ENCODE assay signal across 9 cellular contexts in genomic region chr1:12438349-12438924, GRCh38.
DNase-seq lines count a peak whose midpoint lies in the region; ATAC-seq and TF ChIP-seq lines count a peak whose summit lies in the region.
"Had no signal": no experiment of that assay in that cellular context is flagged by ENCODE, and none has a peak within 500 bp of the region (broad histone marks: within the 10 kb centered on the region; RNA-seq: fewer than 3 reads in every experiment).

No MANE protein-coding gene starts in this region.

- H3K36me3 ChIP-seq in CD4-positive, CD25-positive, alpha-beta regulatory T cell (ENCODE audit: control insufficient read depth, insufficient read depth, low read length) = peaks cover 21% of the 10 kb centered on the region
- H3K36me3 ChIP-seq in gastroesophageal sphincter = peaks cover 0 to 15% of the 10 kb centered on the region in 2 donors
- no peaks in the 10 kb centered on the region for H3K36me3 ChIP-seq in hepatocyte (replicated peaks; ENCODE audit: insufficient read depth, low read depth)

- ATAC-seq in CD4-positive, CD25-positive, alpha-beta regulatory T cell (ENCODE audit: low read depth in 2 of 2) = peak; percentile 29 to 35
- ATAC-seq in HG02938 (IDR thresholded peaks at IDR 0.05; ENCODE audit: unreplicated experiment) (peak; percentile 53), gastroesophageal sphincter (peak; percentile 42)

- peak overlapping the region; percentile 5 to 59 (median 34) for H3K4me3 Mint-ChIP-seq in CD4-positive, CD25-positive, alpha-beta regulatory T cell
- peak overlapping the region; percentile 60 for H3K4me3 Mint-ChIP-seq in activated CD4-positive, alpha-beta T cell treated with anti-CD3 and anti-CD28 coated beads, Interleukin-2, amount 10 ng/mL, durations not matched to agents 24 days and 14 days

- no peak for TF ChIP-seq EP300 in gastroesophageal sphincter (IDR thresholded peaks at IDR 0.05)

- H4K20me1 ChIP-seq in hepatocyte (ENCODE audit: insufficient read depth, poor library complexity, severe bottlenecking) = no peaks in the 10 kb centered on the region

- peaks cover 40% of the 10 kb centered on the region for H3K4me1 ChIP-seq in CD4-positive, CD25-positive, alpha-beta regulatory T cell (ENCODE audit: control insufficient read depth, insufficient read depth, low read length, poor library complexity, severe bottlenecking)
- H3K4me1 ChIP-seq in gastroesophageal sphincter = peaks cover 14 to 64% (median 21%) of the 10 kb centered on the region in 3 donors
- H3K4me1 ChIP-seq in hepatocyte (ENCODE audit: insufficient read depth) = peaks cover 15% of the 10 kb centered on the region

- H3K27ac Mint-ChIP-seq in CD4-positive, CD25-positive, alpha-beta regulatory T cell = peak overlapping the region; percentile 72 to 91 (median 90)
- H3K27ac Mint-ChIP-seq in activated CD4-positive, alpha-beta T cell treated with anti-CD3 and anti-CD28 coated beads, Interleukin-2, amount 10 ng/mL, durations not matched to agents 24 days and 14 days = peak overlapping the region; percentile 65

- no peaks in the 10 kb centered on the region for H3K9me3 ChIP-seq in CD4-positive, CD25-positive, alpha-beta regulatory T cell (ENCODE audit: control insufficient read depth in 2 of 2, low read length in 2 of 2)
- no peaks in the 10 kb centered on the region for H3K9me3 ChIP-seq in gastroesophageal sphincter
- no peaks in the 10 kb centered on the region for H3K9me3 ChIP-seq in hepatocyte (ENCODE audit: low read depth)

- intact Hi-C loops in activated CD4-positive, alpha-beta T cell treated with anti-CD3 and anti-CD28 coated beads, Interleukin-2, amount 10 ng/mL, durations not matched to agents 24 days and 14 days (cut with micrococcal nuclease) = loop anchor here (1.0 to 10.0 kb wide), 4 partner anchors 11 to 531 kb away; no protein-coding TSS in a partner anchor

- H3K27me3 ChIP-seq in CD4-positive, CD25-positive, alpha-beta regulatory T cell (ENCODE audit: control insufficient read depth, insufficient read depth, low read length) = no peaks in the 10 kb centered on the region
- no peaks in the 10 kb centered on the region for H3K27me3 ChIP-seq in gastroesophageal sphincter
- H3K27me3 ChIP-seq in hepatocyte = no peaks in the 10 kb centered on the region

- peaks cover 0 to 4% (median 0%) of the 10 kb centered on the region in 7 donors for H3K9me3 Mint-ChIP-seq in CD4-positive, CD25-positive, alpha-beta regulatory T cell
- H3K9me3 Mint-ChIP-seq in activated CD4-positive, alpha-beta T cell treated with anti-CD3 and anti-CD28 coated beads, Interleukin-2, amount 10 ng/mL, durations not matched to agents 24 days and 14 days = peaks cover 3% of the 10 kb centered on the region

- H3K9me2 ChIP-seq in hepatocyte (replicated peaks; ENCODE audit: insufficient read depth) = no peaks in the 10 kb centered on the region

- peaks cover 3% of the 10 kb centered on the region for H3K79me2 ChIP-seq in hepatocyte

- H3K4me1 Mint-ChIP-seq in CD4-positive, CD25-positive, alpha-beta regulatory T cell = peaks cover 23 to 79% (median 56%) of the 10 kb centered on the region in 4 donors
- H3K4me1 Mint-ChIP-seq in activated CD4-positive, alpha-beta T cell treated with anti-CD3 and anti-CD28 coated beads, Interleukin-2, amount 10 ng/mL, durations not matched to agents 24 days and 14 days = peaks cover 78% of the 10 kb centered on the region

- H3K4me3 ChIP-seq in CD4-positive, CD25-positive, alpha-beta regulatory T cell (ENCODE audit: low read depth, low read length) = no peak overlapping the region
- H3K4me3 ChIP-seq in gastroesophageal sphincter (no peak overlapping the region), hepatocyte (no peak overlapping the region)

- peak in 1 of 3 donors; percentile 70 for DNase-seq in CD4-positive, CD25-positive, alpha-beta regulatory T cell
- DNase-seq in activated CD4-positive, alpha-beta T cell treated with anti-CD3 and anti-CD28 coated beads, Interleukin-2, amount 10 ng/mL, durations not matched to agents 24 days and 14 days = peak; percentile 87
- DNase-seq in cortex of kidney (lab: John Stamatoyannopoulos, UW) = no peak
- no peak for DNase-seq in DMS 273 treated with DMSO at 0.1 percent for 48 hours (lab: John Stamatoyannopoulos, UW)
- no peak for DNase-seq in hepatocyte (ENCODE audit: low spot score)
- DNase-seq in epidermal melanocyte (ENCODE audit: insufficient read length, low spot score) = no peak
- DNase-seq: activated CD4-positive, CD25-positive, alpha-beta regulatory T cell treated with anti-CD3 and anti-CD28 coated beads, Interleukin-2, amount 50 U/mL, for 72 hours had no signal

- peaks cover 58% of the 10 kb centered on the region for H3K36me3 Mint-ChIP-seq in CD4-positive, CD25-positive, alpha-beta regulatory T cell
- H3K36me3 Mint-ChIP-seq in activated CD4-positive, alpha-beta T cell treated with anti-CD3 and anti-CD28 coated beads, Interleukin-2, amount 10 ng/mL, durations not matched to agents 24 days and 14 days (ENCODE audit: low read depth) = peaks cover 40% of the 10 kb centered on the region

- 47 to 59% methylated on average over 6 to 7 of the region's 7 CpGs for whole genome bisulfite sequencing in gastroesophageal sphincter (ENCODE audit: low coverage in 1 of 2), 2 donors
- 86% methylated on average over 7 of the region's 7 CpGs for WGBS in hepatocyte (ENCODE audit: low lambda C conversion rate, missing lambda C conversion rate)

- H3K27ac ChIP-seq in CD4-positive, CD25-positive, alpha-beta regulatory T cell (ENCODE audit: insufficient read depth, low read length, poor library complexity, severe bottlenecking) = no peak overlapping the region
- H3K27ac ChIP-seq in gastroesophageal sphincter = peak overlapping the region; percentile 3 to 83 (median 72)
- H3K27ac ChIP-seq in hepatocyte = no peak overlapping the region

- TF ChIP-seq CTCF in gastroesophageal sphincter (IDR thresholded peaks at IDR 0.05) (no peak), hepatocyte (IDR thresholded peaks at IDR 0.05; ENCODE audit: poor library complexity) (no peak)

- TF ChIP-seq POLR2A in gastroesophageal sphincter (IDR thresholded peaks at IDR 0.05) = no peak

- no peak overlapping the region for H3K4me2 ChIP-seq in hepatocyte

- no peak overlapping the region for H2AFZ ChIP-seq in hepatocyte

- H3K27me3 Mint-ChIP-seq in CD4-positive, CD25-positive, alpha-beta regulatory T cell = no peaks in the 10 kb centered on the region
- peaks cover 3% of the 10 kb centered on the region for H3K27me3 Mint-ChIP-seq in activated CD4-positive, alpha-beta T cell treated with anti-CD3 and anti-CD28 coated beads, Interleukin-2, amount 10 ng/mL, durations not matched to agents 24 days and 14 days

Comparison
In these comparisons a context has a peak if more than half of its experiments do, and no peak if none do; other contexts are left out.
1. H3K27ac ChIP-seq: peak in gastroesophageal sphincter (4 of 4); none in CD4-positive, CD25-positive, alpha-beta regulatory T cell (single experiment) and hepatocyte (single experiment).
2. Peak in every context shown above with its lines, with median percentiles within 50 percentile points of each other: ATAC-seq.